Comparison of ENCODE assay signal across 8 cellular contexts in the genomic region with DNA sequence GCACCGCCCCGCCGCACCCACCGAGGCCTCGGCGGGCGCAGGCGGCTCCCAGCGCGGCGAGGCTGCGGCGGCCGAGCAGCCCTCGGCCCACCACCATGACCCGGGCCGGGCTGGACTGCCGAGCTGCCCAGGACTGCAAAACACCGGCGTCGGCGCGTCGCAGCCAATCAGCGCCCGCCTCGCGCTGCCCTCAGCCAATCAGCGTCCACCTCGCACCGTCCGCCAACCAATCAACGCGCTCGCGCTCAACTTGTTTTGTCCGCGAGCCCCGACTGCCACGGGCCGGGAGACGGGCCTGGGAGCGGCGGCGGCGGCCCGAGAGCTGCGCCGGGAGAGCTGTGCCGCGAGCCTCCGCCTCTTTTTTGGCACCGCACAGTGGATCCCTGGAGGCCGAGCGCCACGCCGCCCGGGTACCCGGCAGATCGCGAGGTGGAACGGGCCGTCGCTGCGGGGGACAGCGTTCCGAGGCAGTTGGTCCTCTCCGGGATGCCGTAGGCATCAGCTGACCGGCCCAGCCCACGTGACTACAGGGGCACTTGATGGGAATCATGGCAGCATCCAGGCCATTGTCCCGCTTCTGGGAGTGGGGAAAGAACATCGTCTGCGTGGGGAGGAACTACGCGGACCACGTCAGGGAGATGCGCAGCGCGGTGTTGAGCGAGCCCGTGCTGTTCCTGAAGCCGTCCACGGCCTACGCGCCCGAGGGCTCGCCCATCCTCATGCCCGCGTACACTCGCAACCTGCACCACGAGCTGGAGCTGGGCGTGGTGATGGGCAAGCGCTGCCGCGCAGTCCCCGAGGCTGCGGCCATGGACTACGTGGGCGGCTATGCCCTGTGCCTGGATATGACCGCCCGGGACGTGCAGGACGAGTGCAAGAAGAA. TPM values are rescaled to one million over a fixed set of nuclear protein-coding genes. Genes with fewer than 3 reads are reported as not detected.
DNase-seq lines count a peak whose midpoint lies in the region; ATAC-seq and TF ChIP-seq lines count a peak whose summit lies in the region.

A gene (plus strand): TSS at position 516 of the 883 bp plus-strand sequence. CDS start 33 bp downstream, at position 549.
A gene (minus strand): TSS at position 135 of the 883 bp plus-strand sequence. CDS start 38 bp downstream, at position 97.

- H3K27ac Mint-ChIP-seq in naive thymus-derived CD8-positive, alpha-beta T cell, result peak within 1 kb of the TSS; percentile 87 to 97 (median 94)
- H3K27ac Mint-ChIP-seq in stimulated activated naive B cell treated with anti-CD40 and anti-IgM and Interleukin-4, amounts not matched to agents 10 μg/mL and 1 μg/mL and 100 μg/mL, for 72 hours, result peak within 1 kb of the TSS; percentile 90

- peak within 1 kb of the TSS; percentile 86 to 96 (median 92) for H3K4me3 Mint-ChIP-seq in naive thymus-derived CD8-positive, alpha-beta T cell
- H3K4me3 Mint-ChIP-seq in stimulated activated naive B cell treated with anti-CD40 and anti-IgM and Interleukin-4, amounts not matched to agents 10 μg/mL and 1 μg/mL and 100 μg/mL, for 72 hours, result peak within 1 kb of the TSS; percentile 90 to 93

- H3K4me1 Mint-ChIP-seq in naive thymus-derived CD8-positive, alpha-beta T cell, result peaks cover 17 to 59% (median 45%) of the 10 kb centered on the region in 4 donors
- peaks cover 10 to 32% of the 10 kb centered on the region in 2 donors for H3K4me1 Mint-ChIP-seq in stimulated activated naive B cell treated with anti-CD40 and anti-IgM and Interleukin-4, amounts not matched to agents 10 μg/mL and 1 μg/mL and 100 μg/mL, for 72 hours

- peaks cover 0 to 18% (median 0%) of the 10 kb centered on the region in 3 donors for H3K36me3 Mint-ChIP-seq in naive thymus-derived CD8-positive, alpha-beta T cell
- H3K36me3 Mint-ChIP-seq in stimulated activated naive B cell treated with anti-CD40 and anti-IgM and Interleukin-4, amounts not matched to agents 10 μg/mL and 1 μg/mL and 100 μg/mL, for 72 hours, result peaks cover 3 to 10% of the 10 kb centered on the region in 2 donors

- peak; percentile 84 to 87 for ATAC-seq in naive thymus-derived CD8-positive, alpha-beta T cell
- peak; percentile 87 to 90 for ATAC-seq in stimulated activated naive B cell treated with anti-CD40 and anti-IgM and Interleukin-4, amounts not matched to agents 10 μg/mL and 1 μg/mL and 100 μg/mL, for 72 hours (replicated peaks)

- DNase-seq in EH (ENCODE audit: low read depth) (peak; percentile 92), H4 (ENCODE audit: low spot score) (peak; percentile 90), LNCaP clone FGC (ENCODE audit: low read depth) (peak; percentile 85), RPMI8226 (peak; percentile 96), fibroblast of gingiva (ENCODE audit: low read depth) (peak; percentile 97)
- peak; percentile 82 to 83 for DNase-seq in activated T-helper 1 cell treated with anti-CD3 and anti-CD28 coated beads, Interleukin-2, amount 50 U/mL, for 16 hours (ENCODE audit: low read depth in 1 of 2, low spot score in 1 of 2)
- DNase-seq in naive thymus-derived CD8-positive, alpha-beta T cell, result peak; percentile 82 to 99 (median 90)
- DNase-seq in stimulated activated naive B cell treated with anti-CD40 and anti-IgM and Interleukin-4, amounts not matched to agents 10 μg/mL and 1 μg/mL and 100 μg/mL, for 72 hours, result peak; percentile 88

- peaks cover 0 to 3% (median 0%) of the 10 kb centered on the region in 5 donors for H3K27me3 Mint-ChIP-seq in naive thymus-derived CD8-positive, alpha-beta T cell
- no peaks in the 10 kb centered on the region for H3K27me3 Mint-ChIP-seq in stimulated activated naive B cell treated with anti-CD40 and anti-IgM and Interleukin-4, amounts not matched to agents 10 μg/mL and 1 μg/mL and 100 μg/mL, for 72 hours

- POLR2A ChIA-PET in naive thymus-derived CD8-positive, alpha-beta T cell (lab: Charles Lee), result interaction anchor here (0.6 to 2.9 kb wide), 15 partner anchors 12 to 388 kb away, joined by 3 to 25 read pairs (median 5); a partner anchor contains a TSS

- no peak for TF ChIP-seq CTCF in LNCaP clone FGC (IDR thresholded peaks at IDR 0.05; ENCODE audit: control insufficient read depth, extremely low read depth, insufficient read depth)

- H3K4me3 ChIP-seq in LNCaP clone FGC (ENCODE audit: low read depth, low read length), result peak within 1 kb of the TSS; percentile 72

- no peaks in the 10 kb centered on the region for H3K9me3 Mint-ChIP-seq in naive thymus-derived CD8-positive, alpha-beta T cell
- no peaks in the 10 kb centered on the region for H3K9me3 Mint-ChIP-seq in stimulated activated naive B cell treated with anti-CD40 and anti-IgM and Interleukin-4, amounts not matched to agents 10 μg/mL and 1 μg/mL and 100 μg/mL, for 72 hours

RNA-seq across cellular contexts. Expression of the first gene that starts in this region (rescaled TPM):
- total RNA-seq in H4 (2014; rRNA removed; shearing (Covaris generic)), result 23.8 and 27.6 TPM in 2 replicates
- 10 to 100 TPM; 11.1 to 12.1 TPM for total RNA-seq in naive thymus-derived CD8-positive, alpha-beta T cell
- polyA plus RNA-seq in naive thymus-derived CD8-positive, alpha-beta T cell, result 10 to 100 TPM; 20.3 to 34.2 (median 32.6) TPM

RNA-seq across cellular contexts. Expression of the second gene that starts in this region (rescaled TPM):
- 18.4 and 31.3 TPM in 2 replicates for total RNA-seq in H4 (2014; rRNA removed; shearing (Covaris generic))
- 10 to 100 TPM; 65.7 to 67.8 TPM for total RNA-seq in naive thymus-derived CD8-positive, alpha-beta T cell
- 10 to 100 TPM; 38.7 to 60.0 (median 45.0) TPM for polyA plus RNA-seq in naive thymus-derived CD8-positive, alpha-beta T cell

Comparison
In these comparisons a context has a peak if more than half of its experiments do, and no peak if none do; other contexts are left out.
1. Peak in every context shown above with its lines: DNase-seq, ATAC-seq and H3K4me3 ChIP-seq.